ENCODE assay signal across 1 cellular context in genomic region chr1:198694542-198694941, GRCh38.
TF ChIP-seq lines count a peak whose summit lies in the region.

No MANE protein-coding gene starts in this region.

TF ChIP-seq in SK-N-SH, 30 proteins besides CTCF, POLR2A, EP300 and RAD21 (continued from another document):
- TF ChIP-seq CHD2 (IDR thresholded peaks at IDR 0.05; ENCODE audit: low read length, partially characterized antibody) = no peak
- TF ChIP-seq RFX5 (IDR thresholded peaks at IDR 0.05; ENCODE audit: low read length) = no peak
- no peak for TF ChIP-seq FOXJ3 (CRISPR knock-in tag; IDR thresholded peaks at IDR 0.05)
